Comparison of ENCODE assay signal across 17 cellular contexts in the genomic region with DNA sequence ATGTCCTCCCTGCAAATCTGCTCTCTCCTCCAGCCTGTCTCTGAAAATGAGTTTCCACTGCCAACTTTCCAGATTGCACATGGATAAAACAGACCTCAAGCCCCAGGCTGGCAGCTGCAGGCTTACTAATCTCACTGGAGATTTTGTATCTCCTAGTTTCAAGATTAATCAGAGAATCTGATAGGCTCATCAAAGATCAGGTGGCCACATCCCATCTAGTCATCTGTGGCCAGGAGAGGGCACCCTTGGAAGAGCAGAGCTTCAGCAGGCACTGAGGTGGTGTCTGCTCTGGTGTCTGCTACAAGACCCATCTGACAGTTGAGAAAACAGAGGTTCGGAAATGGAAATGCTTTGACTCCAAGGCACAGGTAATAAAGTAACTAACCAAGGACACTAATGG.
DNase-seq lines count a peak whose midpoint lies in the region; ATAC-seq and TF ChIP-seq lines count a peak whose summit lies in the region.
"Had no signal": no experiment of that assay in that cellular context is flagged by ENCODE, and none has a peak within 500 bp of the region (broad histone marks: within the 10 kb centered on the region; RNA-seq: fewer than 3 reads in every experiment).

No MANE protein-coding gene starts in this region.

- no peak for TF ChIP-seq CTCF in activated CD8-positive, alpha-beta T cell treated with anti-CD3 and anti-CD28 coated beads for 36 hours (IDR thresholded peaks at IDR 0.05)
- TF ChIP-seq CTCF in OCI-LY7 (conservative IDR thresholded peaks at IDR 0.05; ENCODE audit: low read length) = peak; percentile 20; the same call in 1 of the 2 replicates
- no peak for TF ChIP-seq CTCF in omental fat pad (IDR thresholded peaks at IDR 0.05)
- TF ChIP-seq CTCF in coronary artery (IDR thresholded peaks at IDR 0.05) = no peak

- no peaks in the 10 kb centered on the region for H3K4me1 Mint-ChIP-seq in activated CD8-positive, alpha-beta T cell treated with anti-CD3 and anti-CD28 coated beads for 36 hours (ENCODE audit: low read depth)
- H3K4me1 Mint-ChIP-seq in activated CD8-positive, alpha-beta T cell treated with anti-CD3 and anti-CD28 coated beads, Interleukin-2, amount 10 ng/mL, durations not matched to agents 7 days and 5 days (ENCODE audit: low read depth) = peaks cover 5% of the 10 kb centered on the region

- CTCF ChIA-PET in activated CD8-positive, alpha-beta T cell treated with anti-CD3 and anti-CD28 coated beads for 36 hours (lab: Charles Lee) = interaction anchor here (1.5 kb wide), 1 partner anchor 10 kb away, joined by 3 read pairs; no protein-coding TSS in a partner anchor
- CTCF ChIA-PET in activated CD8-positive, alpha-beta T cell treated with anti-CD3 and anti-CD28 coated beads, Interleukin-2, amount 10 ng/mL, durations not matched to agents 7 days and 5 days (lab: Charles Lee) = no interaction called here
- CTCF ChIA-PET in OCI-LY7 (lab: Charles Lee; ENCODE audit: unreplicated experiment) = no interaction called here

- H3K27ac ChIP-seq in OCI-LY7 (ENCODE audit: low read depth, low read length, poor library complexity, severe bottlenecking) (no peak overlapping the region), coronary artery (no peak overlapping the region)
- H3K27ac ChIP-seq: colonic mucosa, gastroesophageal sphincter, SK-N-MC, spleen, stomach, vagina had no signal

- DNase-seq in activated CD8-positive, alpha-beta T cell treated with anti-CD3 and anti-CD28 coated beads for 36 hours = peak; percentile 6
- no peak for DNase-seq in activated CD8-positive, alpha-beta T cell treated with anti-CD3 and anti-CD28 coated beads, Interleukin-2, amount 10 ng/mL, durations not matched to agents 7 days and 5 days
- peak; percentile 23 for DNase-seq in M059J (ENCODE audit: low read depth)
- no peak for DNase-seq in OCI-LY7 (ENCODE audit: low spot score)
- peak; percentile 29 for DNase-seq in iPS-NIHi7 (ENCODE audit: extremely low spot score)
- no peak for DNase-seq in omental fat pad (ENCODE audit: low spot score)
- DNase-seq in EL = no peak
- DNase-seq in coronary artery (ENCODE audit: low spot score) = no peak
- DNase-seq: activated gamma-delta T cell treated with Interleukin-2 at 50 U/mL for 16 hours; colonic mucosa; naive thymus-derived CD4-positive, alpha-beta T cell; NCI-H2171 treated with DMSO at 0.1 percent for 48 hours; spleen; stomach had no signal

- no peaks in the 10 kb centered on the region for H3K36me3 Mint-ChIP-seq in activated CD8-positive, alpha-beta T cell treated with anti-CD3 and anti-CD28 coated beads for 36 hours (ENCODE audit: low read depth)
- no peaks in the 10 kb centered on the region for H3K36me3 Mint-ChIP-seq in activated CD8-positive, alpha-beta T cell treated with anti-CD3 and anti-CD28 coated beads, Interleukin-2, amount 10 ng/mL, durations not matched to agents 7 days and 5 days (ENCODE audit: low read depth)
- H3K36me3 Mint-ChIP-seq: naive thymus-derived CD4-positive, alpha-beta T cell had no signal

- no peaks in the 10 kb centered on the region for H3K36me3 ChIP-seq in OCI-LY7 (ENCODE audit: insufficient read depth, low read length)
- H3K36me3 ChIP-seq: colonic mucosa, gastroesophageal sphincter, spleen, stomach, vagina had no signal

- no TSS peak for BruUV-seq in OCI-LY7 (replicated peaks; lab: Mats Ljungman, UMichigan)

- ATAC-seq in activated CD8-positive, alpha-beta T cell treated with anti-CD3 and anti-CD28 coated beads for 36 hours = no peak
- ATAC-seq in activated CD8-positive, alpha-beta T cell treated with anti-CD3 and anti-CD28 coated beads, Interleukin-2, amount 10 ng/mL, durations not matched to agents 7 days and 5 days = no peak
- no peak for ATAC-seq in omental fat pad (ENCODE audit: low FRiP score)
- ATAC-seq: gastroesophageal sphincter; naive thymus-derived CD4-positive, alpha-beta T cell had no signal

- no peaks in the 10 kb centered on the region for H3K9me2 ChIP-seq in OCI-LY7 (ENCODE audit: insufficient read depth, low read length)

- no peak overlapping the region for H3K27ac Mint-ChIP-seq in activated CD8-positive, alpha-beta T cell treated with anti-CD3 and anti-CD28 coated beads for 36 hours
- H3K27ac Mint-ChIP-seq in activated CD8-positive, alpha-beta T cell treated with anti-CD3 and anti-CD28 coated beads, Interleukin-2, amount 10 ng/mL, durations not matched to agents 7 days and 5 days = no peak overlapping the region
- H3K27ac Mint-ChIP-seq: naive thymus-derived CD4-positive, alpha-beta T cell had no signal

- intact Hi-C loops in activated CD8-positive, alpha-beta T cell treated with anti-CD3 and anti-CD28 coated beads for 36 hours (cut with micrococcal nuclease) = no loop called here
- intact Hi-C loops in OCI-LY7 (cut with micrococcal nuclease; ENCODE audit: unreplicated experiment) = no loop called here

- H3K4me3 Mint-ChIP-seq in activated CD8-positive, alpha-beta T cell treated with anti-CD3 and anti-CD28 coated beads for 36 hours = no peak overlapping the region
- no peak overlapping the region for H3K4me3 Mint-ChIP-seq in activated CD8-positive, alpha-beta T cell treated with anti-CD3 and anti-CD28 coated beads, Interleukin-2, amount 10 ng/mL, durations not matched to agents 7 days and 5 days
- H3K4me3 Mint-ChIP-seq: naive thymus-derived CD4-positive, alpha-beta T cell had no signal

- H3K4me3 ChIP-seq in OCI-LY7 (ENCODE audit: low read depth, low read length, poor library complexity, severe bottlenecking) = no peak overlapping the region
- H3K4me3 ChIP-seq in coronary artery = no peak overlapping the region
- H3K4me3 ChIP-seq: colonic mucosa, gastroesophageal sphincter, SK-N-MC, spleen, stomach, vagina had no signal

- H3K4me2 ChIP-seq in OCI-LY7 (ENCODE audit: low read length) = no peak overlapping the region

- peaks cover 14% of the 10 kb centered on the region for H3K27me3 Mint-ChIP-seq in activated CD8-positive, alpha-beta T cell treated with anti-CD3 and anti-CD28 coated beads for 36 hours
- peaks cover 17% of the 10 kb centered on the region for H3K27me3 Mint-ChIP-seq in activated CD8-positive, alpha-beta T cell treated with anti-CD3 and anti-CD28 coated beads, Interleukin-2, amount 10 ng/mL, durations not matched to agents 7 days and 5 days (ENCODE audit: low read depth)

- H2AFZ ChIP-seq in OCI-LY7 (ENCODE audit: low read length) = no peak overlapping the region

- no peaks in the 10 kb centered on the region for H3K9me3 ChIP-seq in OCI-LY7 (ENCODE audit: low read length)
- H3K9me3 ChIP-seq: colonic mucosa, stomach, vagina had no signal

- no peaks in the 10 kb centered on the region for H3K9me3 Mint-ChIP-seq in activated CD8-positive, alpha-beta T cell treated with anti-CD3 and anti-CD28 coated beads for 36 hours
- H3K9me3 Mint-ChIP-seq in activated CD8-positive, alpha-beta T cell treated with anti-CD3 and anti-CD28 coated beads, Interleukin-2, amount 10 ng/mL, durations not matched to agents 7 days and 5 days (ENCODE audit: insufficient read depth) = no peaks in the 10 kb centered on the region

- H4K20me1 ChIP-seq in OCI-LY7 (ENCODE audit: insufficient read depth, low read length) = no peaks in the 10 kb centered on the region

- H3K4me1 ChIP-seq in OCI-LY7 (ENCODE audit: insufficient read depth, low read length, poor library complexity, severe bottlenecking) = no peaks in the 10 kb centered on the region
- H3K4me1 ChIP-seq: colonic mucosa, gastroesophageal sphincter, spleen, stomach, vagina had no signal

- H3K79me2 ChIP-seq in OCI-LY7 (ENCODE audit: insufficient read depth, low read depth, low read length) = no peaks in the 10 kb centered on the region

- POLR2A ChIA-PET in activated CD8-positive, alpha-beta T cell treated with anti-CD3 and anti-CD28 coated beads for 36 hours (lab: Charles Lee) = no interaction called here
- POLR2A ChIA-PET in activated CD8-positive, alpha-beta T cell treated with anti-CD3 and anti-CD28 coated beads, Interleukin-2, amount 10 ng/mL, durations not matched to agents 7 days and 5 days (lab: Charles Lee) = no interaction called here
- POLR2A ChIA-PET in OCI-LY7 (lab: Charles Lee) = no interaction called here

Comparison
In these comparisons a context has a peak if more than half of its experiments do, and no peak if none do; other contexts are left out.
1. DNase-seq: peak in activated CD8-positive, alpha-beta T cell treated with anti-CD3 and anti-CD28 coated beads for 36 hours (single experiment), M059J (single experiment) and iPS-NIHi7 (single experiment); none in activated CD8-positive, alpha-beta T cell treated with anti-CD3 and anti-CD28 coated beads, Interleukin-2, amount 10 ng/mL, durations not matched to agents 7 days and 5 days (single experiment), OCI-LY7 (single experiment), omental fat pad (single experiment), EL (single experiment) and coronary artery (single experiment).